ENCODE assay signal across 19 cellular contexts in genomic region chr1:243488459-243489163, GRCh38.
DNase-seq lines count a peak whose midpoint lies in the region; ATAC-seq and TF ChIP-seq lines count a peak whose summit lies in the region.
"Had no signal": no experiment of that assay in that cellular context is flagged by ENCODE, and none has a peak within 500 bp of the region (broad histone marks: within the 10 kb centered on the region; RNA-seq: fewer than 3 reads in every experiment).

No MANE protein-coding gene starts in this region.

- H3K36me3 ChIP-seq in HCT116 (ENCODE audit: control insufficient read depth in 1 of 2, insufficient read depth in 2 of 2, low read length in 2 of 2) = peaks cover 0 to 2% of the 10 kb centered on the region in 2 experiments; a peak in 1 of 4 replicates
- H3K36me3 ChIP-seq in iPS-20b (ENCODE audit: insufficient read depth, low read depth, low read length) = no peaks in the 10 kb centered on the region

- H3K27me3 Mint-ChIP-seq in WTC11 (ENCODE audit: low read depth) = no peaks in the 10 kb centered on the region
- H3K27me3 Mint-ChIP-seq: activated CD8-positive, alpha-beta memory T cell treated with anti-CD3 and anti-CD28 coated beads, Interleukin-2, amount 10 ng/mL, durations not matched to agents 7 days and 5 days; activated naive CD8-positive, alpha-beta T cell treated with anti-CD3 and anti-CD28 coated beads, Interleukin-2, amount 10 ng/mL, durations not matched to agents 7 days and 5 days; stimulated activated naive CD8-positive, alpha-beta T cell treated with anti-CD3 and anti-CD28 coated beads, Interleukin-15, Interleukin-2, amounts not matched to agents 100 ng/mL and 50 ng/mL, for 24 hours had no signal

- peaks cover 0 to 17% of the 10 kb centered on the region in 2 experiments; a peak in 2 of 4 replicates for H3K4me1 ChIP-seq in HCT116 (ENCODE audit: control insufficient read depth in 1 of 2, insufficient read depth in 2 of 2, low read length in 2 of 2)
- peaks cover 30% of the 10 kb centered on the region for H3K4me1 ChIP-seq in iPS-20b (ENCODE audit: insufficient read depth, low read length)

- no peak for TF ChIP-seq RAD21 in HCT116 (IDR thresholded peaks at IDR 0.05; ENCODE audit: low read depth)

- peak overlapping the region; percentile 79 for H3K4me2 ChIP-seq in HCT116 (ENCODE audit: low read length)

- CTCF ChIA-PET in HCT116 (lab: Charles Lee) = no interaction called here
- CTCF ChIA-PET in WTC11 (lab: Charles Lee) = interaction anchor here (1.5 kb wide), 1 partner anchor 13 kb away, joined by 7 read pairs; no protein-coding TSS in a partner anchor

- peak overlapping the region; percentile 99 for H3K27ac Mint-ChIP-seq in WTC11
- H3K27ac Mint-ChIP-seq: activated CD4-positive, alpha-beta T cell treated with anti-CD3 and anti-CD28 coated beads, Interleukin-2, amount 10 ng/mL, durations not matched to agents 24 days and 14 days; activated CD8-positive, alpha-beta memory T cell treated with anti-CD3 and anti-CD28 coated beads, Interleukin-2, amount 10 ng/mL, durations not matched to agents 7 days and 5 days; activated naive CD8-positive, alpha-beta T cell treated with anti-CD3 and anti-CD28 coated beads, Interleukin-2, amount 10 ng/mL, durations not matched to agents 7 days and 5 days; activated T-helper 1 cell treated with anti-CD3 and anti-CD28 coated beads, Interleukin-12 subunit alpha, Interleukin-12 subunit beta, Interleukin-2, Interleukin-4 antibody, amounts not matched to agents 30 ng/mL and 10 ng/mL and 1 ng/mL, durations not matched to agents 14 hours and 24 hours and 36 hours; nephron; stimulated activated naive CD8-positive, alpha-beta T cell treated with anti-CD3 and anti-CD28 coated beads, Interleukin-15, Interleukin-2, amounts not matched to agents 100 ng/mL and 50 ng/mL, for 24 hours had no signal

- H3K27me3 ChIP-seq in HCT116 (ENCODE audit: insufficient read depth, low read length) (no peaks in the 10 kb centered on the region), iPS-20b (ENCODE audit: insufficient read depth, low read length) (no peaks in the 10 kb centered on the region; the same call in 1 of the 2 replicates)
- H3K27me3 ChIP-seq: gastroesophageal sphincter, upper lobe of right lung had no signal

- H3K4me3 Mint-ChIP-seq in WTC11 = peak overlapping the region; percentile 17; the same call in 1 of the 2 replicates
- H3K4me3 Mint-ChIP-seq: activated CD4-positive, alpha-beta T cell treated with anti-CD3 and anti-CD28 coated beads, Interleukin-2, amount 10 ng/mL, durations not matched to agents 24 days and 14 days; activated CD8-positive, alpha-beta memory T cell treated with anti-CD3 and anti-CD28 coated beads, Interleukin-2, amount 10 ng/mL, durations not matched to agents 7 days and 5 days; activated naive CD8-positive, alpha-beta T cell treated with anti-CD3 and anti-CD28 coated beads, Interleukin-2, amount 10 ng/mL, durations not matched to agents 7 days and 5 days; activated T-helper 1 cell treated with anti-CD3 and anti-CD28 coated beads, Interleukin-12 subunit alpha, Interleukin-12 subunit beta, Interleukin-2, Interleukin-4 antibody, amounts not matched to agents 30 ng/mL and 10 ng/mL and 1 ng/mL, durations not matched to agents 14 hours and 24 hours and 36 hours; nephron; stimulated activated naive CD8-positive, alpha-beta T cell treated with anti-CD3 and anti-CD28 coated beads, Interleukin-15, Interleukin-2, amounts not matched to agents 100 ng/mL and 50 ng/mL, for 24 hours had no signal

- peak overlapping the region; percentile 64 to 66 for H3K4me3 ChIP-seq in HCT116 (replicated peaks in 1 of 2; ENCODE audit: low read depth in 1 of 2, low read length in 2 of 2)
- H3K4me3 ChIP-seq in iPS-20b (ENCODE audit: low read length) = no peak overlapping the region
- H3K4me3 ChIP-seq: upper lobe of right lung had no signal

- H3K79me2 ChIP-seq in HCT116 (ENCODE audit: insufficient read depth, low read length) = peaks cover 16% of the 10 kb centered on the region; the same call in 1 of the 2 replicates

- RAD21 ChIA-PET in HCT116 (lab: Charles Lee; ENCODE audit: low non-redundant PET in 1 of 2, low total read pairs in 2 of 2, uncharacterized antibody in 2 of 2, unreplicated experiment in 2 of 2) = no interaction called here

- H3K9me3 Mint-ChIP-seq in WTC11 = no peaks in the 10 kb centered on the region
- H3K9me3 Mint-ChIP-seq: activated CD4-positive, alpha-beta T cell treated with anti-CD3 and anti-CD28 coated beads, Interleukin-2, amount 10 ng/mL, durations not matched to agents 24 days and 14 days; activated naive CD8-positive, alpha-beta T cell treated with anti-CD3 and anti-CD28 coated beads, Interleukin-2, amount 10 ng/mL, durations not matched to agents 7 days and 5 days; activated T-helper 1 cell treated with anti-CD3 and anti-CD28 coated beads, Interleukin-12 subunit alpha, Interleukin-12 subunit beta, Interleukin-2, Interleukin-4 antibody, amounts not matched to agents 30 ng/mL and 10 ng/mL and 1 ng/mL, durations not matched to agents 14 hours and 24 hours and 36 hours; nephron; stimulated activated naive CD8-positive, alpha-beta T cell treated with anti-CD3 and anti-CD28 coated beads, Interleukin-15, Interleukin-2, amounts not matched to agents 100 ng/mL and 50 ng/mL, for 24 hours had no signal

- intact Hi-C loops in HCT116 (cut with micrococcal nuclease) = no loop called here

- H3K9ac ChIP-seq in HCT116 (ENCODE audit: low read length) (peak overlapping the region; percentile 73), iPS-20b (ENCODE audit: low read depth, low read length) (peak overlapping the region; percentile 74; the same call in 1 of the 2 replicates)

- ATAC-seq in HCT116 (no peak), WTC11 (no peak), GM18858 (IDR thresholded peaks at IDR 0.05; ENCODE audit: unreplicated experiment) (no peak)
- ATAC-seq: gastroesophageal sphincter had no signal

- POLR2A ChIA-PET in HCT116 (lab: Charles Lee) = no interaction called here
- POLR2A ChIA-PET in WTC11 (lab: Charles Lee) = no interaction called here

- no peak for DNase-seq in HCT116 (ENCODE audit: low read depth, low spot score)
- no peak for DNase-seq in WTC11 (ENCODE audit: low spot score)
- DNase-seq in substantia nigra (lab: John Stamatoyannopoulos, UW) = no peak
- DNase-seq in DMS153 (lab: John Stamatoyannopoulos, UW) = no peak
- no peak for DNase-seq in cerebellar nuclear complex (lab: John Stamatoyannopoulos, UW)
- DNase-seq: activated CD4-positive, alpha-beta T cell treated with anti-CD3 and anti-CD28 coated beads, Interleukin-2, amount 10 ng/mL, durations not matched to agents 24 days and 14 days; activated CD8-positive, alpha-beta memory T cell treated with anti-CD3 and anti-CD28 coated beads, Interleukin-2, amount 10 ng/mL, durations not matched to agents 7 days and 5 days; activated naive CD8-positive, alpha-beta T cell treated with anti-CD3 and anti-CD28 coated beads, Interleukin-2, amount 10 ng/mL, durations not matched to agents 7 days and 5 days; erythroblast; left colon; mesendoderm; NCI-H1417 treated with DMSO at 0.1 percent for 48 hours; upper lobe of right lung had no signal

- H3K9me2 ChIP-seq in HCT116 (ENCODE audit: insufficient read depth) = no peaks in the 10 kb centered on the region

- H3K4me1 Mint-ChIP-seq in WTC11 = peaks cover 77% of the 10 kb centered on the region

- no peak for TF ChIP-seq POLR2A in HCT116 (IDR thresholded peaks at IDR 0.05; ENCODE audit: borderline replicate concordance, extremely low read depth, insufficient read depth, insufficient read length)

- peak overlapping the region; percentile 27; the same call in 1 of the 2 replicates for H3K27ac ChIP-seq in HCT116 (ENCODE audit: low read depth, low read length)
- H3K27ac ChIP-seq in iPS-20b (ENCODE audit: low read length) = peak overlapping the region; percentile 30
- peak overlapping the region; percentile 42 for H3K27ac ChIP-seq in substantia nigra (ENCODE audit: low read depth, low read length, poor library complexity, severe bottlenecking)
- H3K27ac ChIP-seq: upper lobe of right lung had no signal

- no peak overlapping the region for H2AFZ ChIP-seq in HCT116 (ENCODE audit: low read depth, low read length, poor library complexity, severe bottlenecking)

- peaks cover 4% of the 10 kb centered on the region; the same call in 1 of the 2 replicates for H3K36me3 Mint-ChIP-seq in WTC11

- H3K9me3 ChIP-seq in HCT116 (ENCODE audit: control insufficient read depth in 1 of 2, insufficient read depth in 1 of 2, low read depth in 1 of 2, low read length in 2 of 2) (no peaks in the 10 kb centered on the region), iPS-20b (ENCODE audit: insufficient read depth, low read depth, low read length) (no peaks in the 10 kb centered on the region)
- H3K9me3 ChIP-seq: gastroesophageal sphincter, upper lobe of right lung had no signal

- BruUV-seq in HCT116 (replicated peaks; lab: Mats Ljungman, UMichigan) = no TSS peak

- H4K20me1 ChIP-seq in HCT116 (ENCODE audit: insufficient read depth) = no peaks in the 10 kb centered on the region

- TF ChIP-seq CTCF in HCT116 (IDR thresholded peaks at IDR 0.05 in 2 of 3, conservative IDR thresholded peaks at IDR 0.05 in 1 of 3; ENCODE audit: borderline replicate concordance in 1 of 3, insufficient read depth in 1 of 3, low read depth in 2 of 3, low read length in 2 of 3) (no peak), WTC11 (IDR thresholded peaks at IDR 0.05) (no peak)

TF ChIP-seq in HCT116, 20 proteins besides CTCF, POLR2A, EP300 and RAD21 (continues in another document):
- no peak for TF ChIP-seq ZFX (IDR thresholded peaks at IDR 0.05)
- no peak for TF ChIP-seq YY1 (IDR thresholded peaks at IDR 0.05; ENCODE audit: extremely low read depth, insufficient replicate concordance, low read depth, low read length)

TF ChIP-seq in WTC11, 78 proteins besides CTCF, POLR2A, EP300 and RAD21 (continues in another document):
- TF ChIP-seq ETV6 (CRISPR knock-in tag; IDR thresholded peaks at IDR 0.05) = no peak
